ENCODE assay signal across 20 cellular contexts in the genomic region with DNA sequence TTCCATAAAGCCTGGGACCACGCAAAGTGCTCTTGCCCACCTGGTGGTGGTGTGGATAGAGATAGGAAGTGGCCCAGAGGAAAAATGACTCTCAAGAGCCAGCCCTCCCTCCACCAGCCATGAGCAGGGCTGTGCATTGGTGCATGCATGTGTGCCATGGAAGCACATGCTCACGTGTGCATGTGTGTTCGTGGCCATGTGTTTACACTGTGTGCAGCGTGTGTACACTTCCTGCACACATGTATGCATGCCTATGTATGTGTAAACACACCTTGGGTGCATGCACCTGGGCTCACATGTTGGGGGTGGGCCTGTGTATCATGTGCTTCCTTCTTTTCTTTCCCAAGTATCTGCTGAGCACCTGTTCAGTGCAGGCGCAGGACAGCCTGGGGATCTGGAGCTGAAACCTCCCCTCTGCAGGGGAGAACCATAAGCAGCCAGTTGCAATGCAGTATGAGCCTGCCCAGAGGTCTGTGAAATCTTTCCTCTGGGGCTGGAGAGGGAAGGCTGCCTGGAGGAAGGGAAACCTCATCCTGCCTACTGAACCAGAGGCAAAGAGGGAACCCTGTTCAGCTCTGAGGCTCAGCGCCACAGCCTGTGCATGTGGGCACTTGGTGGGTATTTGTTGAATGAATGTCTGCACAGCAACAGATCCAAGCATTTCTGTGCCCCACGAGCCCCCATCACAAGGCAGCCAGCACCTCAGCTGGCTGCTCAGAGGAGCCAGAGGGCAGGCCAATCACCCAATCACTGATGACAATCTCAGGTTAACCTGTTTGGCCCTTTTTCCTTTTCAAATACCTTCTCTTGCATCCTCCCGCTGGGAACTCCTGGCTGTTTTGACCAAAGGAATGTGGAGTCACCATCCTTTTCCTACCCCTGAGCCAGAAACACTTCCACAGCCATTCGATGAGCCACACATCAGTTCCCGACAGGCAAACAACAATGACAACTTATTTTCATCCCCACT.
A peak's percentile ranks its signal among the peaks of the same experiment; 100 is the strongest.
DNase-seq lines count a peak whose midpoint lies in the region; ATAC-seq, FAIRE-seq and TF ChIP-seq lines count a peak whose summit lies in the region.
"Had no signal": no experiment of that assay in that cellular context is flagged by ENCODE, and none has a peak within 500 bp of the region (broad histone marks: within the 10 kb centered on the region; RNA-seq: fewer than 3 reads in every experiment).

No MANE protein-coding gene starts in this region.

- H3K36me3 ChIP-seq in BLaER1 treated with 17β-estradiol and CSF1 and Interleukin-3, amounts not matched to agents 10 nM and 100 nM, result no peaks in the 10 kb centered on the region
- H3K36me3 ChIP-seq in endothelial cell of umbilical vein (ENCODE audit: control insufficient read depth in 2 of 2, extremely low read depth in 1 of 2, insufficient read depth in 2 of 2, low read length in 2 of 2) (no peaks in the 10 kb centered on the region), neuronal stem cell (replicated peaks in 1 of 2; ENCODE audit: control insufficient read depth in 2 of 2, insufficient read depth in 2 of 2, low read length in 2 of 2) (no peaks in the 10 kb centered on the region)
- H3K36me3 ChIP-seq: SJSA1 had no signal

- H4K91ac ChIP-seq in neuronal stem cell (ENCODE audit: low read depth, low read length, poor library complexity), result peak overlapping the region; percentile 47

- dilution Hi-C loops in endothelial cell of umbilical vein (cut with MboI; ENCODE audit: extremely low pct_ligation_motif_present, low sequenced_read_pairs), result no loop called here

- intact Hi-C loops in endothelial cell of umbilical vein (cut with micrococcal nuclease), result no loop called here

- no peaks in the 10 kb centered on the region for H3K36me3 Mint-ChIP-seq in T-helper 17 cell (ENCODE audit: low read depth)
- H3K36me3 Mint-ChIP-seq: CD14-positive monocyte had no signal

- no peak overlapping the region for H2BK15ac ChIP-seq in neuronal stem cell (ENCODE audit: low read length)

- no peak overlapping the region for H2AK5ac ChIP-seq in neuronal stem cell (ENCODE audit: low read depth, low read length)

- H2BK12ac ChIP-seq in neuronal stem cell (ENCODE audit: low read length), result no peak overlapping the region

- peak overlapping the region; percentile 63 for H3K18ac ChIP-seq in neuronal stem cell (ENCODE audit: low read length)

- H3K4me1 Mint-ChIP-seq in T-helper 17 cell, result peaks cover 17% of the 10 kb centered on the region
- H3K4me1 Mint-ChIP-seq: CD14-positive monocyte had no signal

- H3K4me3 ChIP-seq in BLaER1 treated with 17β-estradiol and CSF1 and Interleukin-3, amounts not matched to agents 10 nM and 100 nM, result no peak overlapping the region
- H3K4me3 ChIP-seq in endothelial cell of umbilical vein (replicated peaks in 1 of 3; ENCODE audit: insufficient read depth in 1 of 3, low read depth in 1 of 3, low read length in 3 of 3), result no peak overlapping the region
- H3K4me3 ChIP-seq in neuronal stem cell (ENCODE audit: low read length in 2 of 2), result peak overlapping the region in 1 of 2 donors; percentile 17
- no peak overlapping the region for H3K4me3 ChIP-seq in foreskin fibroblast (ENCODE audit: low read depth in 1 of 2, low read length in 2 of 2)
- H3K4me3 ChIP-seq: SJSA1 had no signal

- no peaks in the 10 kb centered on the region for H3K79me1 ChIP-seq in neuronal stem cell (ENCODE audit: low read depth, low read length)

- CTCF ChIA-PET in endothelial cell of umbilical vein (lab: Charles Lee), result no interaction called here

- H3K14ac ChIP-seq in neuronal stem cell (ENCODE audit: low read length), result no peak overlapping the region

- no peak for ATAC-seq in T-helper 17 cell
- ATAC-seq in HG02938 (IDR thresholded peaks at IDR 0.05; ENCODE audit: unreplicated experiment), result no peak

- no peaks in the 10 kb centered on the region for H3K9me1 ChIP-seq in endothelial cell of umbilical vein (replicated peaks; ENCODE audit: control insufficient read depth, extremely low read depth, insufficient read depth, low read length)

- no CpG with 5 or more reads among the region's 10 CpGs for WGBS in neuronal stem cell (ENCODE audit: extremely low coverage in 2 of 2, insufficient read length in 2 of 2, insufficient replicate concordance in 1 of 2), 2 donors

- no peak overlapping the region for H2BK120ac ChIP-seq in neuronal stem cell (ENCODE audit: low read depth, low read length)

- no peak overlapping the region for H3K9ac ChIP-seq in BLaER1 treated with 17β-estradiol and CSF1 and Interleukin-3, amounts not matched to agents 10 nM and 100 nM
- H3K9ac ChIP-seq in endothelial cell of umbilical vein (replicated peaks; ENCODE audit: extremely low read depth, insufficient read depth, low read length) (no peak overlapping the region), neuronal stem cell (ENCODE audit: low read depth, low read length, poor library complexity) (no peak overlapping the region)

- peaks cover 16% of the 10 kb centered on the region for H3K27me3 Mint-ChIP-seq in T-helper 17 cell

- H3K4me3 Mint-ChIP-seq in T-helper 17 cell, result peak overlapping the region; percentile 33
- H3K4me3 Mint-ChIP-seq: CD14-positive monocyte had no signal

- TF ChIP-seq CTCF in endothelial cell of umbilical vein (IDR thresholded peaks at IDR 0.05; ENCODE audit: extremely low read depth in 1 of 2, insufficient read depth in 1 of 2, low read depth in 1 of 2, low read length in 2 of 2) (no peak), foreskin fibroblast (IDR thresholded peaks at IDR 0.05; ENCODE audit: low read depth, low read length) (no peak)

- H2AFZ ChIP-seq in endothelial cell of umbilical vein (ENCODE audit: low read depth, low read length) (no peak overlapping the region), neuronal stem cell (ENCODE audit: low read length) (no peak overlapping the region)

- no peak overlapping the region for H2BK5ac ChIP-seq in neuronal stem cell (ENCODE audit: low read length)

- no peak overlapping the region for H3K27ac ChIP-seq in BLaER1 treated with 17β-estradiol and CSF1 and Interleukin-3, amounts not matched to agents 10 nM and 100 nM
- H3K27ac ChIP-seq in endothelial cell of umbilical vein (ENCODE audit: insufficient read depth, low read depth, low read length), result no peak overlapping the region
- no peak overlapping the region for H3K27ac ChIP-seq in neuronal stem cell (replicated peaks; ENCODE audit: low read length)
- H3K27ac ChIP-seq: HL-60, SJSA1 had no signal

- H3K4me2 ChIP-seq in BLaER1 treated with 17β-estradiol and CSF1 and Interleukin-3, amounts not matched to agents 10 nM and 100 nM, result peak overlapping the region in 8 of 11 experiments; percentile 16 to 54 (median 48); a peak in 15 of 22 replicates
- H3K4me2 ChIP-seq in endothelial cell of umbilical vein (ENCODE audit: insufficient read depth, low read length) (no peak overlapping the region), neuronal stem cell (ENCODE audit: insufficient read depth, low read length, poor library complexity, severe bottlenecking) (no peak overlapping the region)

- no peak for TF ChIP-seq POLR2A in endothelial cell of umbilical vein (IDR thresholded peaks at IDR 0.05; ENCODE audit: low read depth, low read length)

- no peaks in the 10 kb centered on the region for H3K27me3 ChIP-seq in BLaER1 treated with 17β-estradiol and CSF1 and Interleukin-3, amounts not matched to agents 10 nM and 100 nM
- H3K27me3 ChIP-seq in endothelial cell of umbilical vein (ENCODE audit: control insufficient read depth in 2 of 2, insufficient read depth in 2 of 2, low read length in 2 of 2) (no peaks in the 10 kb centered on the region), neuronal stem cell (ENCODE audit: control insufficient read depth in 3 of 3, insufficient read depth in 3 of 3, low read depth in 1 of 3, low read length in 3 of 3) (no peaks in the 10 kb centered on the region)
- H3K27me3 ChIP-seq: SJSA1 had no signal

- POLR2A ChIA-PET in endothelial cell of umbilical vein (lab: Charles Lee), result no interaction called here

- no peaks in the 10 kb centered on the region for H3K79me2 ChIP-seq in endothelial cell of umbilical vein (ENCODE audit: control insufficient read depth, insufficient read depth, low read length)

- peak overlapping the region; percentile 21 for H3K23ac ChIP-seq in neuronal stem cell (ENCODE audit: low read depth, low read length, poor library complexity)

- no TSS peak for BruUV-seq in endothelial cell of umbilical vein (replicated peaks; lab: Mats Ljungman, UMichigan)

- peaks cover 21 to 39% (median 32%) of the 10 kb centered on the region in 11 experiments; a peak in 20 of 22 replicates for H3K9me3 ChIP-seq in BLaER1 treated with 17β-estradiol and CSF1 and Interleukin-3, amounts not matched to agents 10 nM and 100 nM (replicated peaks in 1 of 11)
- H3K9me3 ChIP-seq in T-helper 17 cell (ENCODE audit: control insufficient read depth, low read length, poor library complexity, severe bottlenecking) (no peaks in the 10 kb centered on the region), endothelial cell of umbilical vein (replicated peaks; ENCODE audit: control insufficient read depth, insufficient read depth, low read length) (peaks cover 6% of the 10 kb centered on the region), neuronal stem cell (replicated peaks in 1 of 2; ENCODE audit: control insufficient read depth in 2 of 2, insufficient read depth in 1 of 2, low read depth in 1 of 2, low read length in 2 of 2) (no peaks in the 10 kb centered on the region)
- H3K9me3 ChIP-seq: SJSA1 had no signal

- no peak overlapping the region for H4K8ac ChIP-seq in neuronal stem cell (ENCODE audit: low read depth, low read length)

- H3K4me1 ChIP-seq in BLaER1 treated with 17β-estradiol and CSF1 and Interleukin-3, amounts not matched to agents 10 nM and 100 nM, result peaks cover 6 to 68% (median 51%) of the 10 kb centered on the region in 10 experiments
- no peaks in the 10 kb centered on the region for H3K4me1 ChIP-seq in endothelial cell of umbilical vein (ENCODE audit: control insufficient read depth, extremely low read depth, insufficient read depth, low read length)
- no peaks in the 10 kb centered on the region for H3K4me1 ChIP-seq in neuronal stem cell (ENCODE audit: control insufficient read depth in 2 of 2, insufficient read depth in 1 of 2, low read depth in 1 of 2, low read length in 2 of 2)
- H3K4me1 ChIP-seq: SJSA1 had no signal

- no peak for DNase-seq in T-helper 17 cell
- no peak for DNase-seq in endothelial cell of umbilical vein (ENCODE audit: low read depth, low spot score)
- DNase-seq in neuronal stem cell (ENCODE audit: low spot score), result no peak
- no peak for DNase-seq in activated naive CD4-positive, alpha-beta T cell treated with Interleukin-2 at 50 U/mL for 16 hours
- DNase-seq in foreskin fibroblast, result no peak
- DNase-seq: NCI-H1092, NCI-H1417 treated with DMSO at 0.1 percent for 48 hours, NCI-H1694 treated with DMSO at 0.1 percent for 48 hours, NCI-H2081, NCI-H2227 treated with DMSO at 0.1 percent for 48 hours, NCI-H69, Right ventricle myocardium superior, RPMI8226 had no signal

- FAIRE-seq in endothelial cell of umbilical vein (lab: Jason Lieb, UNC), result no peak
- FAIRE-seq: GM18507, H54 had no signal

- no peaks in the 10 kb centered on the region; a peak in 1 of 22 replicates for H4K20me1 ChIP-seq in BLaER1 treated with 17β-estradiol and CSF1 and Interleukin-3, amounts not matched to agents 10 nM and 100 nM
- no peaks in the 10 kb centered on the region for H4K20me1 ChIP-seq in endothelial cell of umbilical vein (replicated peaks; ENCODE audit: control insufficient read depth, extremely low read depth, insufficient read depth, low read length)

- H3K27ac Mint-ChIP-seq in T-helper 17 cell, result no peak overlapping the region
- H3K27ac Mint-ChIP-seq: CD14-positive monocyte had no signal

- H3K4ac ChIP-seq in neuronal stem cell (ENCODE audit: low read length), result no peak overlapping the region

Comparison
In these comparisons a context has a peak if more than half of its experiments do, and no peak if none do; other contexts are left out.
1. H3K4me2 ChIP-seq: peak in BLaER1 treated with 17β-estradiol and CSF1 and Interleukin-3, amounts not matched to agents 10 nM and 100 nM (8 of 11); none in endothelial cell of umbilical vein (single experiment) and neuronal stem cell (single experiment).